8 cellular contexts compared by ENCODE assay signal in the genomic region with DNA sequence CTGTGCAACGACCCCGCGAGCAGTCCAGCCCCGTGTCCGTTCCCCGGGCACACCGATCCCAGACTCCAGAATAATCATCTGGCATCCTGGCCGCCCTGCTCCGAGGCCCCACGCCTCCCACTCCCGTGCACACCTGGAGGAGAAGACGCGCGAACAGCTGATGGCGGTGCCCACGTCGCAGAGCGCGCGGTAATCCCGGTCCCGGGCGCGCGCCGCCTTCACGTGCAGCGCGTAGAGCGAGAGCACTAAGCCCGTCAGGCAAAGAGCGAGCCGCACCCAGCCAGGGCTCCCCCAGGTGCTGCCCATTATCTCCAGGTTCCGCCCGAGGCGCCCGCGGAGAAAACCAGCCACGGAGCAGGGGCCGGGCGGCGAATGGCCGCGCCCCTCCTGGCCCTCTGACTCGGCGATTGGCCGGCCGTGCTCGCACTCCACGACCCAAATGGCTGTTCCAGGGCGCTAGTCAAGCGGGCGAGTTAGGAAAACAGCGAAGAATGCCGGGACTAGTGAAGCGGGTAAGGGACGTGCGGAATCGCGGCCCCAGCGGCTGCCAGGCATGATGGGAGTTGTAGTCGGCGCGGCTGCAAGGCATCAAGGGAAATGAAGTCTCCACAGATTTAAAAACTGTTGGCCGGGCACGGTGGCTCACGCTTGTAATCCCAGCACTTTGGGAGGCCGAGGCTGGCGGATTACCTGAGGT. TPM values are rescaled to one million over a fixed set of nuclear protein-coding genes. Genes with fewer than 3 reads are reported as not detected.
DNase-seq lines count a peak whose midpoint lies in the region; ATAC-seq and TF ChIP-seq lines count a peak whose summit lies in the region.

A gene (minus strand): TSS at position 374 of the 697 bp plus-strand sequence. CDS start 68 bp downstream, at position 306.

- peak; percentile 99 for DNase-seq in DMS 273 (lab: John Stamatoyannopoulos, UW; ENCODE audit: unreplicated experiment)
- DNase-seq in HuH-7.5 (ENCODE audit: low spot score), result peak; percentile 88
- DNase-seq in OCI-M2 (lab: John Stamatoyannopoulos, UW; ENCODE audit: unreplicated experiment), result peak; percentile 65
- DNase-seq in activated T-cell treated with anti-CD3 and anti-CD28 coated beads for 4 hours, result peak; percentile 72
- peak; percentile 99 for DNase-seq in epithelial cell of esophagus (ENCODE audit: low read depth)
- DNase-seq in mucosa of gallbladder (ENCODE audit: low spot score), result peak; percentile 97
- DNase-seq in stimulated activated CD8-positive, alpha-beta memory T cell treated with anti-CD3 and anti-CD28 coated beads, Interleukin-4, amount 100 ng/mL, for 4 hours (ENCODE audit: low read depth in 2 of 2, low spot score in 1 of 2), result peak; percentile 59 to 68

- peak; percentile 73 for ATAC-seq in GM21515 (IDR thresholded peaks at IDR 0.05; ENCODE audit: unreplicated experiment)

- peak within 1 kb of the TSS; percentile 87 for H3K4me3 ChIP-seq in epithelial cell of esophagus (ENCODE audit: low read length)

- TF ChIP-seq CTCF in epithelial cell of esophagus (IDR thresholded peaks at IDR 0.05; ENCODE audit: insufficient read depth, low read depth, low read length, missing control alignments), result no peak

RNA-seq across cellular contexts. Expression of the gene that starts here (rescaled TPM):
- 100 TPM for total RNA-seq in mucosa of gallbladder

Comparison
In these comparisons a context has a peak if more than half of its experiments do, and no peak if none do; other contexts are left out.
1. Peak in every context shown above with its lines: DNase-seq, ATAC-seq and H3K4me3 ChIP-seq.